ENCODE assay signal across 17 cellular contexts in genomic region chr2:14756122-14756541, GRCh38.
DNase-seq lines count a peak whose midpoint lies in the region; ATAC-seq and TF ChIP-seq lines count a peak whose summit lies in the region.
"Had no signal": no experiment of that assay in that cellular context is flagged by ENCODE, and none has a peak within 500 bp of the region (broad histone marks: within the 10 kb centered on the region; RNA-seq: fewer than 3 reads in every experiment).

No MANE protein-coding gene starts in this region.

- H3K36me3 Mint-ChIP-seq in naive thymus-derived CD4-positive, alpha-beta T cell, result no peaks in the 10 kb centered on the region
- H3K36me3 Mint-ChIP-seq: immature natural killer cell, memory B cell had no signal

- H3K27ac Mint-ChIP-seq in naive thymus-derived CD4-positive, alpha-beta T cell, result no peak overlapping the region
- H3K27ac Mint-ChIP-seq: activated CD4-positive, alpha-beta T cell treated with anti-CD3 and anti-CD28 coated beads, Interleukin-2, amount 10 ng/mL, durations not matched to agents 7 days and 5 days; activated naive CD4-positive, alpha-beta T cell treated with anti-CD3 and anti-CD28 coated beads for 36 hours; immature natural killer cell; memory B cell had no signal

- no peak for TF ChIP-seq POLR2A in ovary (IDR thresholded peaks at IDR 0.05)

- intact Hi-C loops in ovary (cut with DNase I), result no loop called here
- intact Hi-C loops in naive thymus-derived CD4-positive, alpha-beta T cell (cut with micrococcal nuclease), result no loop called here

- POLR2A ChIA-PET in naive thymus-derived CD4-positive, alpha-beta T cell (lab: Charles Lee), result no interaction called here

- TF ChIP-seq CTCF in astrocyte of the spinal cord (IDR thresholded peaks at IDR 0.05; ENCODE audit: low read depth, low read length), result no peak
- no peak for TF ChIP-seq CTCF in ovary (IDR thresholded peaks at IDR 0.05)

- no peak for TF ChIP-seq EP300 in ovary (IDR thresholded peaks at IDR 0.05)

- in situ Hi-C loops in astrocyte of the spinal cord (cut with HindIII; ENCODE audit: low sequenced_read_pairs), result no loop called here

- H3K4me1 Mint-ChIP-seq in naive thymus-derived CD4-positive, alpha-beta T cell, result no peaks in the 10 kb centered on the region
- H3K4me1 Mint-ChIP-seq: activated CD4-positive, alpha-beta T cell treated with anti-CD3 and anti-CD28 coated beads, Interleukin-2, amount 10 ng/mL, durations not matched to agents 7 days and 5 days; immature natural killer cell; memory B cell had no signal

- ATAC-seq in HG02973 (IDR thresholded peaks at IDR 0.05; ENCODE audit: unreplicated experiment), result no peak
- ATAC-seq in naive thymus-derived CD4-positive, alpha-beta T cell, result no peak

- H3K4me3 ChIP-seq in astrocyte of the spinal cord (ENCODE audit: low read depth, low read length), result no peak overlapping the region
- no peak overlapping the region for H3K4me3 ChIP-seq in ovary
- no peak overlapping the region for H3K4me3 ChIP-seq in naive thymus-derived CD4-positive, alpha-beta T cell (ENCODE audit: low read length)
- H3K4me3 ChIP-seq: testis had no signal

- no peak overlapping the region for H3K4me3 Mint-ChIP-seq in naive thymus-derived CD4-positive, alpha-beta T cell
- H3K4me3 Mint-ChIP-seq: activated CD4-positive, alpha-beta T cell treated with anti-CD3 and anti-CD28 coated beads, Interleukin-2, amount 10 ng/mL, durations not matched to agents 7 days and 5 days; activated naive CD4-positive, alpha-beta T cell treated with anti-CD3 and anti-CD28 coated beads for 36 hours; immature natural killer cell; memory B cell had no signal

- H3K4me1 ChIP-seq in ovary (ENCODE audit: insufficient read depth), result no peaks in the 10 kb centered on the region
- no peaks in the 10 kb centered on the region for H3K4me1 ChIP-seq in naive thymus-derived CD4-positive, alpha-beta T cell (ENCODE audit: control insufficient read depth in 2 of 2, insufficient read depth in 2 of 2, low read length in 2 of 2)
- H3K4me1 ChIP-seq: testis had no signal

- H3K27me3 ChIP-seq in ovary, result no peaks in the 10 kb centered on the region
- H3K27me3 ChIP-seq in naive thymus-derived CD4-positive, alpha-beta T cell (ENCODE audit: control insufficient read depth in 2 of 2, insufficient read depth in 2 of 2, low read length in 2 of 2), result no peaks in the 10 kb centered on the region
- H3K27me3 ChIP-seq: testis had no signal

- H3K27ac ChIP-seq in ovary, result no peak overlapping the region
- no peak overlapping the region for H3K27ac ChIP-seq in naive thymus-derived CD4-positive, alpha-beta T cell (ENCODE audit: low read depth, low read length)

- no peaks in the 10 kb centered on the region for H3K9me3 Mint-ChIP-seq in naive thymus-derived CD4-positive, alpha-beta T cell
- H3K9me3 Mint-ChIP-seq: activated CD4-positive, alpha-beta T cell treated with anti-CD3 and anti-CD28 coated beads, Interleukin-2, amount 10 ng/mL, durations not matched to agents 7 days and 5 days; activated naive CD4-positive, alpha-beta T cell treated with anti-CD3 and anti-CD28 coated beads for 36 hours had no signal

- peak; percentile 5 for DNase-seq in HPDE6-E6E7 (ENCODE audit: extremely low spot score)
- DNase-seq in astrocyte of the spinal cord (ENCODE audit: low read depth, low spot score), result peak; percentile 18
- DNase-seq in kidney glomerular epithelial cell (lab: John Stamatoyannopoulos, UW), result peak; percentile 46
- DNase-seq in superior temporal gyrus (ENCODE audit: extremely low spot score), result peak; percentile 21
- no peak for DNase-seq in NCI-H774 (lab: John Stamatoyannopoulos, UW)
- no peak for DNase-seq in ovary
- no peak for DNase-seq in naive thymus-derived CD4-positive, alpha-beta T cell
- DNase-seq: activated CD4-positive, alpha-beta T cell treated with anti-CD3 and anti-CD28 coated beads, Interleukin-2, amount 10 ng/mL, durations not matched to agents 7 days and 5 days; activated naive CD4-positive, alpha-beta T cell treated with anti-CD3 and anti-CD28 coated beads for 36 hours; C1 segment of cervical spinal cord; cortex of kidney; immature natural killer cell; NCI-H1417; NCI-H2171 treated with DMSO at 0.1 percent for 48 hours; testis had no signal

- H3K27me3 Mint-ChIP-seq in naive thymus-derived CD4-positive, alpha-beta T cell, result peaks cover 0 to 4% (median 0%) of the 10 kb centered on the region in 5 donors
- H3K27me3 Mint-ChIP-seq: activated CD4-positive, alpha-beta T cell treated with anti-CD3 and anti-CD28 coated beads, Interleukin-2, amount 10 ng/mL, durations not matched to agents 7 days and 5 days; memory B cell had no signal

- H3K9me3 ChIP-seq in ovary, result no peaks in the 10 kb centered on the region
- H3K9me3 ChIP-seq in naive thymus-derived CD4-positive, alpha-beta T cell (ENCODE audit: control insufficient read depth in 2 of 3, low read length in 3 of 3), result no peaks in the 10 kb centered on the region
- H3K9me3 ChIP-seq: testis had no signal

- CTCF ChIA-PET in naive thymus-derived CD4-positive, alpha-beta T cell (lab: Charles Lee), result no interaction called here

- 8 to 26% (median 10%) methylated on average over 3 of the region's 3 CpGs for WGBS in ovary, 3 donors

- no peaks in the 10 kb centered on the region for H3K36me3 ChIP-seq in ovary
- H3K36me3 ChIP-seq in naive thymus-derived CD4-positive, alpha-beta T cell (ENCODE audit: control insufficient read depth in 2 of 3, insufficient read depth in 3 of 3, low read length in 3 of 3), result no peaks in the 10 kb centered on the region

Comparison
In these comparisons a context has a peak if more than half of its experiments do, and no peak if none do; other contexts are left out.
1. DNase-seq: peak in HPDE6-E6E7 (single experiment), astrocyte of the spinal cord (single experiment), kidney glomerular epithelial cell (single experiment) and superior temporal gyrus (single experiment); none in NCI-H774 (single experiment), ovary (0 of 5) and naive thymus-derived CD4-positive, alpha-beta T cell (0 of 9).